ENCODE assay signal across 1 cellular context in the genomic region with DNA sequence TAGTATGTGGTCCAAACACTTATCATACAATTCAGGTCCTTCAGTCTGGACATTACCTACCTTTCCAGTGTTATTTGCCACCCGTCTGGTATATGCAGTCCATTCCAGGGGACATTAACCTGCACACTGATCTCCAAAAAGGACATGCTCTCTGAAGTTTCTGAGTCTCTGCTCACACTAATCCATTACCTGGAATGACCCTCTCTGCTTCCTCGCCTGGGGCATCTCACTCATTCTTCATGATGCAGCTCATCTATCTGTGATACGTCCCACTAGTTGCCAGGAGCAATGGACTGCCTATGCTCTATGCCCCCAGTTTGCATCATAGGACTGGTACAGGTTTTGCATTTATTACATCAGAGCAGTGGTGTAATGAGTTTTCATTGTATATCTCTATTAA.
TF ChIP-seq lines count a peak whose summit lies in the region.

No MANE protein-coding gene starts in this region.

TF ChIP-seq in HepG2, 621 proteins besides CTCF, POLR2A, EP300 and RAD21:
- TF ChIP-seq HNRNPLL (IDR thresholded peaks at IDR 0.05; ENCODE audit: low read depth, low read length, poor library complexity, severe bottlenecking) (no peak), XRCC5 (optimal IDR thresholded peaks at IDR 0.05; ENCODE audit: low read length) (no peak), FOXP1 (IDR thresholded peaks at IDR 0.05) (no peak), FOXP1 (CRISPR knock-in tag; IDR thresholded peaks at IDR 0.05) (no peak), TP53 (CRISPR knock-in tag; conservative IDR thresholded peaks at IDR 0.05) (no peak), MZF1 (CRISPR knock-in tag; IDR thresholded peaks at IDR 0.05; ENCODE audit: borderline replicate concordance) (0 out of 2 replicates have a peak, but pooled peaks have one; percentile 28), NR2F6 (IDR thresholded peaks at IDR 0.05) (no peak), NR2F6 (CRISPR knock-in tag; IDR thresholded peaks at IDR 0.05) (no peak)
